ENCODE assay signal across 1 cellular context in the genomic region with DNA sequence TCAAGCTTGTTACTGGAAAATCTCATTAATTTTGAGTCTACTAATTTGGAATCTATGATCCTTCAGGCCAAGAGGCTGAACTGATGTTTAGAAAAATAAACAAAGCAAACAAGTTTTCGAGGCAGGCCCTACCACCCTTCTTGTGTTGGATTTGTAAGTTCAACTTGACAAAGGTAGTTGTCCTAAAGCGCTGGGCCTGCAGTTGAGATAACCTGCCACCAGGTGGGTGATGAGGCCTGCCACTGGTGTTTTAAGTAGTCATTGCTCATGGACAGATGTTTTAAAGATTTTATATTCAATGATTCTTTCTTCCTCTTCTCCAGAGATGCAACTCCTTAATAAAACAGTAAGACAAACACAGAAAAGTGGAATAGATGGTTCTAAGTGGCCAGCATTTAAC.
TF ChIP-seq lines count a peak whose summit lies in the region.

No MANE protein-coding gene starts in this region.

TF ChIP-seq in K562, 482 proteins besides CTCF, POLR2A, EP300 and RAD21:
- TF ChIP-seq, protein P1, sequence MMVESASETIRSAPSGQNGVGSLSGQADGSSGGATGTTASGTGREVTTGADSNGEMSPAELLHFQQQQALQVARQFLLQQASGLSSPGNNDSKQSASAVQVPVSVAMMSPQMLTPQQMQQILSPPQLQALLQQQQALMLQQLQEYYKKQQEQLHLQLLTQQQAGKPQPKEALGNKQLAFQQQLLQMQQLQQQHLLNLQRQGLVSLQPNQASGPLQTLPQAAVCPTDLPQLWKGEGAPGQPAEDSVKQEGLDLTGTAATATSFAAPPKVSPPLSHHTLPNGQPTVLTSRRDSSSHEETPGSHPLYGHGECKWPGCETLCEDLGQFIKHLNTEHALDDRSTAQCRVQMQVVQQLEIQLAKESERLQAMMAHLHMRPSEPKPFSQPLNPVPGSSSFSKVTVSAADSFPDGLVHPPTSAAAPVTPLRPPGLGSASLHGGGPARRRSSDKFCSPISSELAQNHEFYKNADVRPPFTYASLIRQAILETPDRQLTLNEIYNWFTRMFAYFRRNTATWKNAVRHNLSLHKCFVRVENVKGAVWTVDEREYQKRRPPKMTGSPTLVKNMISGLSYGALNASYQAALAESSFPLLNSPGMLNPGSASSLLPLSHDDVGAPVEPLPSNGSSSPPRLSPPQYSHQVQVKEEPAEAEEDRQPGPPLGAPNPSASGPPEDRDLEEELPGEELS (CRISPR knock-in tag; IDR thresholded peaks at IDR 0.05; ENCODE audit: borderline replicate concordance): no peak
- TF ChIP-seq ZNF354B (CRISPR knock-in tag; IDR thresholded peaks at IDR 0.05): 0 out of 2 replicates have a peak, but pooled peaks have one; percentile 32
- TF ChIP-seq, protein P2, sequence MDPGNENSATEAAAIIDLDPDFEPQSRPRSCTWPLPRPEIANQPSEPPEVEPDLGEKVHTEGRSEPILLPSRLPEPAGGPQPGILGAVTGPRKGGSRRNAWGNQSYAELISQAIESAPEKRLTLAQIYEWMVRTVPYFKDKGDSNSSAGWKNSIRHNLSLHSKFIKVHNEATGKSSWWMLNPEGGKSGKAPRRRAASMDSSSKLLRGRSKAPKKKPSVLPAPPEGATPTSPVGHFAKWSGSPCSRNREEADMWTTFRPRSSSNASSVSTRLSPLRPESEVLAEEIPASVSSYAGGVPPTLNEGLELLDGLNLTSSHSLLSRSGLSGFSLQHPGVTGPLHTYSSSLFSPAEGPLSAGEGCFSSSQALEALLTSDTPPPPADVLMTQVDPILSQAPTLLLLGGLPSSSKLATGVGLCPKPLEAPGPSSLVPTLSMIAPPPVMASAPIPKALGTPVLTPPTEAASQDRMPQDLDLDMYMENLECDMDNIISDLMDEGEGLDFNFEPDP (CRISPR knock-in tag; IDR thresholded peaks at IDR 0.05): no peak
- TF ChIP-seq MBD2 (IDR thresholded peaks at IDR 0.05; ENCODE audit: borderline replicate concordance, low read depth): no peak
- TF ChIP-seq FOXA3 (CRISPR knock-in tag; conservative IDR thresholded peaks at IDR 0.05 in 1 of 2, IDR thresholded peaks at IDR 0.05 in 1 of 2): 0 out of 4 replicates have a peak, but pooled peaks of 1 of the 2 experiments have one; percentile 26
- no peak for TF ChIP-seq JUND (IDR thresholded peaks at IDR 0.05; ENCODE audit: borderline replicate concordance, low read depth, low read length)
- peak; percentile 14; the same call in 1 of the 3 replicates for TF ChIP-seq JUND (tag; IDR thresholded peaks at IDR 0.05; ENCODE audit: borderline replicate concordance, low read depth, low read length)
- no peak for TF ChIP-seq XRCC5 (IDR thresholded peaks at IDR 0.05; ENCODE audit: low read depth, low read length)
- TF ChIP-seq, protein P3, sequence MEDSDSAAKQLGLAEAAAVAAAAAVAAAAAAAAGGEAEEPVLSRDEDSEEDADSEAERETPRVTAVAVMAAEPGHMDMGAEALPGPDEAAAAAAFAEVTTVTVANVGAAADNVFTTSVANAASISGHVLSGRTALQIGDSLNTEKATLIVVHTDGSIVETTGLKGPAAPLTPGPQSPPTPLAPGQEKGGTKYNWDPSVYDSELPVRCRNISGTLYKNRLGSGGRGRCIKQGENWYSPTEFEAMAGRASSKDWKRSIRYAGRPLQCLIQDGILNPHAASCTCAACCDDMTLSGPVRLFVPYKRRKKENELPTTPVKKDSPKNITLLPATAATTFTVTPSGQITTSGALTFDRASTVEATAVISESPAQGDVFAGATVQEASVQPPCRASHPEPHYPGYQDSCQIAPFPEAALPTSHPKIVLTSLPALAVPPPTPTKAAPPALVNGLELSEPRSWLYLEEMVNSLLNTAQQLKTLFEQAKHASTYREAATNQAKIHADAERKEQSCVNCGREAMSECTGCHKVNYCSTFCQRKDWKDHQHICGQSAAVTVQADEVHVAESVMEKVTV (CRISPR knock-in tag; IDR thresholded peaks at IDR 0.05): peak; percentile 50
- TF ChIP-seq, protein P4, sequence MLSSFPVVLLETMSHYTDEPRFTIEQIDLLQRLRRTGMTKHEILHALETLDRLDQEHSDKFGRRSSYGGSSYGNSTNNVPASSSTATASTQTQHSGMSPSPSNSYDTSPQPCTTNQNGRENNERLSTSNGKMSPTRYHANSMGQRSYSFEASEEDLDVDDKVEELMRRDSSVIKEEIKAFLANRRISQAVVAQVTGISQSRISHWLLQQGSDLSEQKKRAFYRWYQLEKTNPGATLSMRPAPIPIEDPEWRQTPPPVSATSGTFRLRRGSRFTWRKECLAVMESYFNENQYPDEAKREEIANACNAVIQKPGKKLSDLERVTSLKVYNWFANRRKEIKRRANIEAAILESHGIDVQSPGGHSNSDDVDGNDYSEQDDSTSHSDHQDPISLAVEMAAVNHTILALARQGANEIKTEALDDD (IDR thresholded peaks at IDR 0.05): peak; percentile 64; the same call in 1 of the 2 replicates
- 0 out of 4 replicates have a peak, but pooled peaks of 1 of the 2 experiments have one; percentile 20 for TF ChIP-seq MAZ (CRISPR knock-in tag; conservative IDR thresholded peaks at IDR 0.05 in 1 of 2, IDR thresholded peaks at IDR 0.05 in 1 of 2)
- TF ChIP-seq SMC3 (conservative IDR thresholded peaks at IDR 0.05; ENCODE audit: insufficient read depth, low read depth, low read length): peak; percentile 37
- no peak for TF ChIP-seq ARHGAP35 (IDR thresholded peaks at IDR 0.05; ENCODE audit: partially characterized antibody)
- TF ChIP-seq ZNF586 (CRISPR knock-in tag; conservative IDR thresholded peaks at IDR 0.05): 0 out of 2 replicates have a peak, but pooled peaks have one; percentile 24
